6 cellular contexts compared by ENCODE assay signal in genomic region chr5:780571-780970, GRCh38. TPM values are rescaled to one million over a fixed set of nuclear protein-coding genes. Genes with fewer than 3 reads are reported as not detected.
"Had no signal": no experiment of that assay in that cellular context is flagged by ENCODE, and none has a peak within 500 bp of the region (broad histone marks: within the 10 kb centered on the region; RNA-seq: fewer than 3 reads in every experiment).

No MANE protein-coding gene starts in this region.

RNA-seq across cellular contexts. Expression of gene ZDHHC11B, which starts 4.0 kb away (rescaled TPM):
- total RNA-seq: activated CD4-positive, alpha-beta memory T cell treated with anti-CD3 and anti-CD28 coated beads, Interleukin-2, amount 10 ng/mL, durations not matched to agents 7 days and 5 days; dermis microvascular lymphatic vessel endothelial cell; endothelial cell of umbilical vein; fibroblast of villous mesenchyme; glomerular endothelial cell had no signal
- polyA plus RNA-seq: endothelial cell of umbilical vein, fibroblast of lung had no signal
